1 cellular context compared by ENCODE assay signal in genomic region chr5:151738125-151738848, GRCh38.
TF ChIP-seq lines count a peak whose summit lies in the region.

No MANE protein-coding gene starts in this region.

TF ChIP-seq in SK-N-SH, 30 proteins besides CTCF, POLR2A, EP300 and RAD21 (continued from another document):
- TF ChIP-seq EZH2phosphoT487 (IDR thresholded peaks at IDR 0.05; ENCODE audit: borderline replicate concordance, low read depth) (no peak), FOXM1 (IDR thresholded peaks at IDR 0.05; ENCODE audit: low read depth) (no peak), TEAD4 (IDR thresholded peaks at IDR 0.05; ENCODE audit: borderline replicate concordance, insufficient read depth) (no peak), GATA2 (CRISPR knock-in tag; IDR thresholded peaks at IDR 0.05) (no peak), RCOR1 (IDR thresholded peaks at IDR 0.05; ENCODE audit: low read length) (no peak)
- TF ChIP-seq, protein P1, sequence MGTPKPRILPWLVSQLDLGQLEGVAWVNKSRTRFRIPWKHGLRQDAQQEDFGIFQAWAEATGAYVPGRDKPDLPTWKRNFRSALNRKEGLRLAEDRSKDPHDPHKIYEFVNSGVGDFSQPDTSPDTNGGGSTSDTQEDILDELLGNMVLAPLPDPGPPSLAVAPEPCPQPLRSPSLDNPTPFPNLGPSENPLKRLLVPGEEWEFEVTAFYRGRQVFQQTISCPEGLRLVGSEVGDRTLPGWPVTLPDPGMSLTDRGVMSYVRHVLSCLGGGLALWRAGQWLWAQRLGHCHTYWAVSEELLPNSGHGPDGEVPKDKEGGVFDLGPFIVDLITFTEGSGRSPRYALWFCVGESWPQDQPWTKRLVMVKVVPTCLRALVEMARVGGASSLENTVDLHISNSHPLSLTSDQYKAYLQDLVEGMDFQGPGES (IDR thresholded peaks at IDR 0.05; ENCODE audit: low read depth, low read length), result no peak
- TF ChIP-seq, protein P2, sequence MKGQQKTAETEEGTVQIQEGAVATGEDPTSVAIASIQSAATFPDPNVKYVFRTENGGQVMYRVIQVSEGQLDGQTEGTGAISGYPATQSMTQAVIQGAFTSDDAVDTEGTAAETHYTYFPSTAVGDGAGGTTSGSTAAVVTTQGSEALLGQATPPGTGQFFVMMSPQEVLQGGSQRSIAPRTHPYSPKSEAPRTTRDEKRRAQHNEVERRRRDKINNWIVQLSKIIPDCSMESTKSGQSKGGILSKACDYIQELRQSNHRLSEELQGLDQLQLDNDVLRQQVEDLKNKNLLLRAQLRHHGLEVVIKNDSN (IDR thresholded peaks at IDR 0.05; ENCODE audit: borderline replicate concordance, low read depth), result no peak
- TF ChIP-seq, protein P3, sequence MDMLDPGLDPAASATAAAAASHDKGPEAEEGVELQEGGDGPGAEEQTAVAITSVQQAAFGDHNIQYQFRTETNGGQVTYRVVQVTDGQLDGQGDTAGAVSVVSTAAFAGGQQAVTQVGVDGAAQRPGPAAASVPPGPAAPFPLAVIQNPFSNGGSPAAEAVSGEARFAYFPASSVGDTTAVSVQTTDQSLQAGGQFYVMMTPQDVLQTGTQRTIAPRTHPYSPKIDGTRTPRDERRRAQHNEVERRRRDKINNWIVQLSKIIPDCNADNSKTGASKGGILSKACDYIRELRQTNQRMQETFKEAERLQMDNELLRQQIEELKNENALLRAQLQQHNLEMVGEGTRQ (IDR thresholded peaks at IDR 0.05; ENCODE audit: borderline replicate concordance, low read depth, low read length), result no peak
